ENCODE assay signal across 38 cellular contexts in the genomic region with DNA sequence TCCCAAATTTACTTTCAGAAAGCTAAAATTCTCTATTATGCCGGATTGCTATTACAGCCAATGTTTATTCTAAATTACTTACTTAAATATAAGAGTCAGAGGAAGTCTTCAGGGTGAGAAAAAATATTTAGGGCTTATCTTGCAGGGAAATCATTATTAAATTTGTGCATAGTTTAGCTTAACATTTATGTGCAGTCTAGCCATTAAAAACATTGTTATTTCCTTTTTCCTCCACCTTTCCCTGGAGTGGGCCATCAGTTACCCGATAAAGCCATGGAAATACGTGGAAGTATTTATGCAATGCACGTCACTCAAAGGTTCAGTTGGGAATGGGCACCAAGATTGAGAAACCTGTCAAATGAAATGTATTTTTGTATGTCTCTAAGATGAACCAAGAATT. TPM values are rescaled to one million over a fixed set of nuclear protein-coding genes. Genes with fewer than 3 reads are reported as not detected.
"Had no signal": no experiment of that assay in that cellular context is flagged by ENCODE, and none has a peak within 500 bp of the region (broad histone marks: within the 10 kb centered on the region; RNA-seq: fewer than 3 reads in every experiment).

No MANE protein-coding gene starts in this region.

- H3K9me3 ChIP-seq: MG63 had no signal

- DNase-seq: Karpas-422, Kasumi-1, MG63, MM.1S, MV-4-11, NCI-H1048, NCI-H1092, NCI-H1092 treated with DMSO at 0.1 percent for 48 hours, NCI-H1105, NCI-H1105 treated with DMSO at 0.1 percent for 48 hours, NCI-H1417, NCI-H1417 treated with DMSO at 0.1 percent for 48 hours, NCI-H1436, NCI-H1436 treated with DMSO at 0.1 percent for 48 hours, NCI-H146, NCI-H1694, NCI-H1694 treated with DMSO at 0.1 percent for 48 hours, NCI-H187, NCI-H187 treated with DMSO at 0.1 percent for 48 hours, NCI-H1930, NCI-H2029, NCI-H2029 treated with DMSO at 0.1 percent for 48 hours, NCI-H2081, NCI-H2081 treated with DMSO at 0.1 percent for 48 hours, NCI-H2107, NCI-H2171, NCI-H2171 treated with DMSO at 0.1 percent for 48 hours, NCI-H2227 treated with DMSO at 0.1 percent for 48 hours, NCI-H226, NCI-H345, NCI-H446, NCI-H446 treated with DMSO at 0.1 percent for 48 hours, NCI-H510A, NCI-H510A treated with DMSO at 0.1 percent for 48 hours had no signal

- H3K4me3 ChIP-seq: MG63 had no signal

- H3K36me3 ChIP-seq: MG63 had no signal

- H3K27me3 ChIP-seq: MG63 had no signal

RNA-seq across cellular contexts. Expression of gene TAS2R60, which starts 9.5 kb away (rescaled TPM):
- total RNA-seq: LHCN-M2, M059J, MCF 10A, NCI-H460 had no signal

RNA-seq across cellular contexts. Expression of gene EPHA1, which starts 25.1 kb away (rescaled TPM):
- total RNA-seq: LHCN-M2, NCI-H460 had no signal

RNA-seq across cellular contexts. Expression of gene TAS2R41, which starts 43.9 kb away (rescaled TPM):
- total RNA-seq: LHCN-M2, M059J, MCF 10A, NCI-H460 had no signal
